In genomic region chr12:101881228-101881627, GRCh38 we compare ENCODE assay signal across 28 cellular contexts.
"Had no signal": no experiment of that assay in that cellular context is flagged by ENCODE, and none has a peak within 500 bp of the region (broad histone marks: within the 10 kb centered on the region; RNA-seq: fewer than 3 reads in every experiment).

No MANE protein-coding gene starts in this region.

- H3K9me3 ChIP-seq: heart right ventricle, pancreas, psoas muscle, right atrium auricular region, tibial artery, uterus had no signal

- H3K4me3 ChIP-seq: coronary artery, heart right ventricle, lung, pancreas, psoas muscle, right atrium auricular region, tibial artery, uterus had no signal

- ATAC-seq: activated CD4-positive, alpha-beta T cell treated with anti-CD3 and anti-CD28 coated beads for 36 hours; heart right ventricle; left colon; pancreas; psoas muscle; stimulated activated naive CD8-positive, alpha-beta T cell treated with anti-CD3 and anti-CD28 coated beads, Interleukin-15, Interleukin-2, amounts not matched to agents 100 U/mL and 50 U/mL, for 24 hours; T-cell had no signal

- DNase-seq: activated CD4-positive, alpha-beta memory T cell treated with anti-CD3 and anti-CD28 coated beads for 36 hours; activated CD4-positive, alpha-beta T cell treated with anti-CD3 and anti-CD28 coated beads for 36 hours; activated naive CD4-positive, alpha-beta T cell treated with Interleukin-2 at 50 U/mL for 16 hours; activated naive CD8-positive, alpha-beta T cell treated with anti-CD3 and anti-CD28 coated beads, Interleukin-2, amount 10 ng/mL, durations not matched to agents 7 days and 5 days; activated T-cell treated with anti-CD3 and anti-CD28 coated beads, Interleukin-2, amount 50 U/mL, for 48 hours; amniotic stem cell; cerebellar nuclear complex; endodermal cell; foreskin fibroblast; heart right ventricle; islet precursor cell; left colon; naive B cell; pancreas; psoas muscle; stimulated activated CD4-positive, alpha-beta T cell treated with anti-CD3 and anti-CD28 coated beads, Interleukin-4, amount 100 ng/mL, for 4 hours; stimulated activated naive CD8-positive, alpha-beta T cell treated with anti-CD3 and anti-CD28 coated beads, Interleukin-15, Interleukin-2, amounts not matched to agents 100 U/mL and 50 U/mL, for 24 hours; substantia nigra; T-cell; tibial artery; uterus; WERI-Rb-1 had no signal

- H3K36me3 ChIP-seq: pancreas, right atrium auricular region, tibial artery, uterus, WERI-Rb-1 had no signal

- H3K4me1 ChIP-seq: psoas muscle, uterus had no signal

- H3K27ac ChIP-seq: coronary artery, epithelial cell of prostate, pancreas, psoas muscle, right atrium auricular region, tibial artery, uterus, WERI-Rb-1 had no signal

- H3K27me3 ChIP-seq: heart right ventricle, pancreas, right atrium auricular region, tibial artery, uterus had no signal

- FAIRE-seq: bronchial epithelial cell, pancreas, TTC549 had no signal
